In the genomic region with DNA sequence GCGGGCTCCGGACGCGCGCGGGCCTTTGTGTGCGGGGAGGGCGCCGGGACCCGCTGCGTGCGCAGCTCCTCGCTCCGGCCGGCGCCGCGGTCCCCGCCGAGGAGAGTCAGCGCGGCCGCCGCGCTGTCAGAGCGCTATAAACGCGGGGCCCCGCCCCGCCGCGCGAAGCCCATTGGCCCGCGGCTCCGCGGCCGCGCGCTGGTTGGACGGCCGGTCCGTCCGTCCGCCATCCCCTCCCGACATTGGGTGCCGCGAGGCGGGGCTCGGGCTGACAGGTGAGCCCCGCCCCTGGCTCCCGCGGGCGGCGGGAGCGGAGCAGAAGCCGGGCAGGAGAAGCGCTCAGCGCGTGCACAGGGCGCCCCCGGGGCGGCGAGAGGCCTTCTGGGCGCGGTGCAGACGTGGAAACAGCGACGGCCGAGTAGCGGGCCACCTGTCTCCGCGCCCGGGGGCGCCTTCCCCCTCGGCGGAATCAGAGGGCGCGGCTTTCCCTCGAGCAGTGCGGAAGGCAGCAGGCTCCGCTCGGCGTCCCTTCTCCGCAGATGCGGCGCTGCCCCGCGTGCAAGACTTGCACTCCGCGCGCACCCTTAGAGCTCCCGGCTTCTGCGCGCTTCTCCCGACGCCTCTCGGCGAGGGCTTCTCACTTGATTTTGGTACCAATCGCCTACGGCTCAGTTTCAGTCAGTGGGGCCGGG, we compare ENCODE assay signal across 8 cellular contexts. TPM values are rescaled to one million over a fixed set of nuclear protein-coding genes. Genes with fewer than 3 reads are reported as not detected.
DNase-seq lines count a peak whose midpoint lies in the region; ATAC-seq and TF ChIP-seq lines count a peak whose summit lies in the region.

A gene with protein sequence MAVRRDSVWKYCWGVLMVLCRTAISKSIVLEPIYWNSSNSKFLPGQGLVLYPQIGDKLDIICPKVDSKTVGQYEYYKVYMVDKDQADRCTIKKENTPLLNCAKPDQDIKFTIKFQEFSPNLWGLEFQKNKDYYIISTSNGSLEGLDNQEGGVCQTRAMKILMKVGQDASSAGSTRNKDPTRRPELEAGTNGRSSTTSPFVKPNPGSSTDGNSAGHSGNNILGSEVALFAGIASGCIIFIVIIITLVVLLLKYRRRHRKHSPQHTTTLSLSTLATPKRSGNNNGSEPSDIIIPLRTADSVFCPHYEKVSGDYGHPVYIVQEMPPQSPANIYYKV (minus strand): TSS at position 111 of the 692 bp plus-strand sequence. CDS start 698 bp downstream, outside the sequence.

- intact Hi-C loops in left colon (cut with DNase I, micrococcal nuclease): loop anchor here in 1 of 2 donors (10.0 kb wide), 1 partner anchor 1961 kb away; no protein-coding TSS in a partner anchor

- in situ Hi-C loops in GM18951 (cut with MboI; ENCODE audit: low sequenced_read_pairs, unreplicated experiment): loop anchor here (25.0 kb wide), 1 partner anchor 448 kb away; no protein-coding TSS in a partner anchor

- peak; percentile 96 for ATAC-seq in HG03159 (IDR thresholded peaks at IDR 0.05; ENCODE audit: unreplicated experiment)
- ATAC-seq in left colon: peak; percentile 81

- H3K27ac ChIP-seq in cingulate gyrus (ENCODE audit: low read depth, low read length): peak within 1 kb of the TSS; percentile 65

- TF ChIP-seq POLR2A in GM18951 (IDR thresholded peaks at IDR 0.05; ENCODE audit: extremely low read depth, insufficient read depth, insufficient read length): peak; percentile 78

- DNase-seq in AG20443 (ENCODE audit: low spot score) (peak; percentile 99), NCI-H2227 treated with DMSO at 0.1 percent for 48 hours (lab: John Stamatoyannopoulos, UW) (peak; percentile 57), left colon (peak; percentile 92)
- peak; percentile 88 for DNase-seq in activated CD4-positive, alpha-beta T cell treated with anti-CD3 and anti-CD28 coated beads for 48 hours
- peak; percentile 55 to 79 (median 74) for DNase-seq in stimulated activated CD4-positive, alpha-beta T cell treated with anti-CD3 and anti-CD28 coated beads, Interleukin-1b, Interleukin-23, amount 100 ng/mL, for 24 hours (ENCODE audit: low read depth in 4 of 4, low spot score in 1 of 4)

RNA-seq across cellular contexts. Expression of the gene that starts here (rescaled TPM):
- total RNA-seq in left colon: 10 to 100 TPM; 85.0 to 97.1 TPM

Comparison
In these comparisons a context has a peak if more than half of its experiments do, and no peak if none do; other contexts are left out.
1. Peak in every context shown above with its lines: DNase-seq, ATAC-seq and H3K27ac ChIP-seq.